ENCODE assay signal across 9 cellular contexts in the genomic region with DNA sequence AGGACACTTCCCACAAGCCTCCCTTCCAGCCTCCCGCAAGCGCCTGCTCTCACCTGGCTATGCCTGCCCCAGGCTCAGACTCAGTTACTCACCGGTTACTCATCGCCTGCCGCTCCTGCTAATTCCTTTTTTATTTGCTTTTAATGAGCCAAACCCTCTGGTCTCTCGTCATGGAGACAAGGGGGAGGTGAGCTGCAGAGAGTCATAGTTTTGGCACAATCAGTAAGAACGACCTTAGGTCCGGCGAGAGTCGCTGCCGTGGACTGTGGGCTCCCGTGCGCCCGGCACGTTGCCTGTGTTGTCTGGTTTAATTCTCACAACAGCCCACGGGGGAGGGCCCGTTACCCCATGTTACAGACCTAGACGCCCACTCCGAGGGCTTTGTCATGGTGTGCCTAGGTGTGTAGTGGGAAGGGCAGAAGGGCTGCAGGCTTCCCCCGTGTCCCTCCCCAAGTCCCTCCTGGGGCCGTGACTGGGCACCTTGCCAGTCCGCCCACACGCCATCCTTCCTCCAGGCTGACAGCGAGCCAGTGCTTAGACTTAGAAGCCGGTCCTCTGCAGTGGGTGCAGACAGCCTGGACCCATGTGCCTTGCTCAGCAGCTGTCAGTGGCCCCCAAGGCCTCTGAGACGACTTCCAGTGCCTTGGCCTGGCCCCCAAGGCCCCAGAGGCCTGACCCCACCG. TPM values are rescaled to one million over a fixed set of nuclear protein-coding genes. Genes with fewer than 3 reads are reported as not detected.
DNase-seq lines count a peak whose midpoint lies in the region; ATAC-seq, FAIRE-seq and TF ChIP-seq lines count a peak whose summit lies in the region.
"Had no signal": no experiment of that assay in that cellular context is flagged by ENCODE, and none has a peak within 500 bp of the region (broad histone marks: within the 10 kb centered on the region; RNA-seq: fewer than 3 reads in every experiment).

No MANE protein-coding gene starts in this region.

- H3K4me1 ChIP-seq in K562 (replicated peaks in 1 of 2; ENCODE audit: control insufficient read depth in 2 of 2, insufficient read depth in 2 of 2, low read length in 2 of 2): peaks cover 0 to 16% of the 10 kb centered on the region in 2 experiments; a peak in 2 of 5 replicates
- peaks cover 45% of the 10 kb centered on the region for H3K4me1 ChIP-seq in mesenchymal stem cell (ENCODE audit: control insufficient read depth, insufficient read depth, low read depth, low read length)
- no peaks in the 10 kb centered on the region for H3K4me1 ChIP-seq in colonic mucosa

- H3K14ac ChIP-seq in mesenchymal stem cell (ENCODE audit: low read length in 2 of 2): no peak overlapping the region

- TF ChIP-seq POLR2A in K562 (conservative IDR thresholded peaks at IDR 0.05): no peak

- H4K8ac ChIP-seq in mesenchymal stem cell (ENCODE audit: low read length): no peak overlapping the region

- H3K4me3 ChIP-seq in BJ (ENCODE audit: low read depth, low read length) (no peak overlapping the region), K562 (no peak overlapping the region), mesenchymal stem cell (ENCODE audit: insufficient read depth in 1 of 2, low read depth in 1 of 2, low read length in 2 of 2) (peak overlapping the region in 1 of 2 experiments; percentile 48), colonic mucosa (no peak overlapping the region)
- H3K4me3 ChIP-seq: heart left ventricle had no signal

- in situ Hi-C loops in K562 (cut with MboI): no loop called here

- H2BK5ac ChIP-seq in mesenchymal stem cell (ENCODE audit: low read depth, low read length, poor library complexity, severe bottlenecking): no peak overlapping the region

- no peak overlapping the region for H4K91ac ChIP-seq in mesenchymal stem cell (ENCODE audit: low read length)

- peak; percentile 74 for DNase-seq in BJ (ENCODE audit: low read depth)
- DNase-seq in HT1080 (ENCODE audit: low read depth): peak; percentile 96
- DNase-seq in K562 (ENCODE audit: extremely low read depth in 1 of 4, low spot score in 3 of 4): no peak
- peak; percentile 6 for DNase-seq in mesenchymal stem cell
- DNase-seq in colonic mucosa: no peak

- H3K79me1 ChIP-seq in mesenchymal stem cell (replicated peaks; ENCODE audit: low read length, poor library complexity, severe bottlenecking): peaks cover 36% of the 10 kb centered on the region

- CTCF ChIA-PET in BJ (lab: Yijun Ruan, JAX): interaction anchor here (0.7 kb wide), 1 partner anchor 8 kb away, joined by 3 read pairs; no protein-coding TSS in a partner anchor
- CTCF ChIA-PET in K562 (lab: Yijun Ruan, JAX; ENCODE audit: low intra/inter-chr PET ratio): no interaction called here

- H3K27ac ChIP-seq in K562 (ENCODE audit: extremely low read depth, low read depth, low read length): no peak overlapping the region
- no peak overlapping the region for H3K27ac ChIP-seq in mesenchymal stem cell (ENCODE audit: low read length, poor library complexity, severe bottlenecking)
- no peak overlapping the region for H3K27ac ChIP-seq in colonic mucosa
- H3K27ac ChIP-seq: heart left ventricle had no signal

- ATAC-seq in K562: no peak
- no peak for ATAC-seq in GM18502 (IDR thresholded peaks at IDR 0.05; ENCODE audit: poor library complexity, unreplicated experiment)
- ATAC-seq in HG03520 (IDR thresholded peaks at IDR 0.05; ENCODE audit: unreplicated experiment): no peak
- no peak for ATAC-seq in HG03571 (IDR thresholded peaks at IDR 0.05; ENCODE audit: unreplicated experiment)

- H3K9me3 ChIP-seq in K562 (replicated peaks; ENCODE audit: control insufficient read depth, insufficient read depth, low read depth, low read length) (no peaks in the 10 kb centered on the region), mesenchymal stem cell (ENCODE audit: control insufficient read depth, low read length) (no peaks in the 10 kb centered on the region), colonic mucosa (no peaks in the 10 kb centered on the region)

- H3K4me2 ChIP-seq in K562 (ENCODE audit: insufficient read depth, low read length): no peak overlapping the region
- peak overlapping the region; percentile 56 for H3K4me2 ChIP-seq in mesenchymal stem cell (ENCODE audit: low read length, poor library complexity, severe bottlenecking)

- TF ChIP-seq RAD21 in K562 (CRISPR knock-in tag; conservative IDR thresholded peaks at IDR 0.05 in 1 of 2, IDR thresholded peaks at IDR 0.05 in 1 of 2): no peak

- H3K4ac ChIP-seq in mesenchymal stem cell (ENCODE audit: low read depth in 1 of 2, low read length in 2 of 2): no peak overlapping the region

- H2AK5ac ChIP-seq in mesenchymal stem cell (ENCODE audit: low read length, severe bottlenecking): no peak overlapping the region

- peaks cover 6% of the 10 kb centered on the region; the same call in 1 of the 2 replicates for H4K20me1 ChIP-seq in K562 (replicated peaks; ENCODE audit: control insufficient read depth, insufficient read depth, low read length)

- WGBS in K562 (ENCODE audit: insufficient coverage, low coverage, missing lambda C conversion rate): under 1% methylated on average over 18 of the region's 27 CpGs
- 69% methylated on average over 27 of the region's 27 CpGs for WGBS in mesenchymal stem cell

- H2BK12ac ChIP-seq in mesenchymal stem cell (ENCODE audit: low read length in 2 of 2): no peak overlapping the region

- H3K23ac ChIP-seq in mesenchymal stem cell (ENCODE audit: low read length in 2 of 2): no peak overlapping the region

- TF ChIP-seq EP300 in K562 (IDR thresholded peaks at IDR 0.05; ENCODE audit: low read length): no peak

- no peaks in the 10 kb centered on the region for H3K79me2 ChIP-seq in K562 (ENCODE audit: control insufficient read depth, insufficient read depth, low read length)

- H2AFZ ChIP-seq in K562 (ENCODE audit: low read depth, low read length): no peak overlapping the region
- H2AFZ ChIP-seq in mesenchymal stem cell (ENCODE audit: low read depth, low read length): no peak overlapping the region

- H3K27me3 ChIP-seq in BJ (ENCODE audit: control insufficient read depth, insufficient read depth, low read length): peaks cover 12% of the 10 kb centered on the region
- H3K27me3 ChIP-seq in K562 (ENCODE audit: control insufficient read depth in 2 of 2, insufficient read depth in 2 of 2, low read length in 2 of 2): peaks cover 2 to 50% of the 10 kb centered on the region in 2 experiments; a peak in 2 of 5 replicates
- H3K27me3 ChIP-seq in mesenchymal stem cell (ENCODE audit: control insufficient read depth in 1 of 2, insufficient read depth in 1 of 2, low read length in 2 of 2): peaks cover 0 to 84% of the 10 kb centered on the region in 2 experiments
- H3K27me3 ChIP-seq in colonic mucosa: no peaks in the 10 kb centered on the region

- no TSS peak for BruUV-seq in K562 (replicated peaks; lab: Mats Ljungman, UMichigan)

- no peak for FAIRE-seq in K562 (lab: Jason Lieb, UNC)

- H2BK15ac ChIP-seq in mesenchymal stem cell (ENCODE audit: low read depth, poor library complexity, severe bottlenecking): no peak overlapping the region

- no peak overlapping the region for H2BK120ac ChIP-seq in mesenchymal stem cell (ENCODE audit: low read depth, low read length)

- POLR2A ChIA-PET in BJ (lab: Charles Lee) (no interaction called here), K562 (lab: Yijun Ruan, JAX) (interaction anchor here (1.1 kb wide), 1 partner anchor 12 kb away, joined by 3 read pairs; no protein-coding TSS in a partner anchor)

- H3K36me3 ChIP-seq in BJ (ENCODE audit: control insufficient read depth, insufficient read depth, low read length) (no peaks in the 10 kb centered on the region), K562 (ENCODE audit: control insufficient read depth, insufficient read depth, low read length) (no peaks in the 10 kb centered on the region), mesenchymal stem cell (ENCODE audit: control insufficient read depth in 1 of 2, insufficient read depth in 2 of 2, low read depth in 1 of 2, low read length in 2 of 2) (peaks cover 0 to 51% of the 10 kb centered on the region in 2 experiments), colonic mucosa (no peaks in the 10 kb centered on the region)
- H3K36me3 ChIP-seq: heart left ventricle had no signal

- no peak overlapping the region for H3K18ac ChIP-seq in mesenchymal stem cell (ENCODE audit: low read depth in 1 of 2, low read length in 2 of 2)

- H3K9ac ChIP-seq in K562 (ENCODE audit: insufficient read depth in 1 of 2, low read depth in 2 of 2, low read length in 2 of 2) (no peak overlapping the region), mesenchymal stem cell (ENCODE audit: low read length) (no peak overlapping the region), colonic mucosa (ENCODE audit: low read depth in 2 of 2, low read length in 2 of 2) (no peak overlapping the region)

- intact Hi-C loops in K562 (cut with micrococcal nuclease): no loop called here
- intact Hi-C loops in colonic mucosa (cut with DNase I): no loop called here

- H3K9me1 ChIP-seq in K562 (ENCODE audit: control insufficient read depth, insufficient read depth, low read length): no peaks in the 10 kb centered on the region

- TF ChIP-seq CTCF in BJ (IDR thresholded peaks at IDR 0.05; ENCODE audit: insufficient read depth, low read depth, low read length) (no peak), K562 (IDR thresholded peaks at IDR 0.05 in 2 of 3, conservative IDR thresholded peaks at IDR 0.05 in 1 of 3; ENCODE audit: insufficient read depth in 2 of 3, low read depth in 1 of 3, low read length in 3 of 3) (no peak), colonic mucosa (IDR thresholded peaks at IDR 0.05) (no peak)

RNA-seq across cellular contexts. Expression of a gene that starts 42.2 kb away (rescaled TPM):
- polyA plus RNA-seq in BJ (2011; rRNA removed) (0.04 TPM in 1 of 2 replicates, not detected in the other), K562 (2011; rRNA removed) (not detected in 2 replicates), K562 (2014; fragmentation: Illumina TruSeq; extraction: Trizol) (not detected in 2 replicates), K562 (2014; fragmentation: Nextera tagmentation; extraction: Ambion mirVana) (not detected), K562 (2014; rRNA removed) (not detected in 2 replicates)
- polyA minus RNA-seq in BJ (2011; rRNA and poly(A)+ RNA removed): not detected in 2 replicates
- 15.0 and 18.9 TPM in 2 replicates for total RNA-seq in HT1080 (2014; rRNA removed; shearing (Covaris generic))
- 22.0 and 24.5 TPM in 2 replicates for polyA plus RNA-seq in HT1080 (2015; cell fraction: cytosol; rRNA removed)
- polyA plus RNA-seq in HT1080 (2015; cell fraction: nucleus; rRNA removed): 9.9 and 12.5 TPM in 2 replicates
- total RNA-seq in K562 (2011; cell fraction: chromatin; rRNA removed; ENCODE audit: low replicate concordance): not detected in 2 replicates
- total RNA-seq in K562 (2011; cell fraction: nucleolus; rRNA removed): not detected in 2 replicates
- total RNA-seq in K562 (2011; cell fraction: nucleoplasm; rRNA removed): not detected in 2 replicates
- total RNA-seq in K562 (2014; rRNA removed) (not detected in 2 replicates), K562 (2014; rRNA removed; fragmentation: Illumina TruSeq; extraction: Trizol) (not detected in 2 replicates), K562 (2015; rRNA removed; fragmentation: Illumina TruSeq; extraction: Trizol) (not detected in 2 replicates), K562 (2021) (not detected in 2 replicates), colonic mucosa (under 1 TPM in 1 of 2 donors, not detected in 1; 0.12 TPM)
- not detected in 2 replicates for polyA plus RNA-seq in K562 (2011; cell fraction: cytosol; rRNA removed)
- not detected in 2 replicates for polyA plus RNA-seq in K562 (2011; cell fraction: nucleus; rRNA removed)
- polyA plus RNA-seq in K562 (2012): not detected in 2 replicates
- polyA minus RNA-seq in K562 (2011; rRNA and poly(A)+ RNA removed): not detected in 2 replicates
- not detected in 2 replicates for polyA minus RNA-seq in K562 (2011; cell fraction: cytosol; rRNA and poly(A)+ RNA removed)
- not detected in 2 replicates for polyA minus RNA-seq in K562 (2011; cell fraction: nucleus; rRNA and poly(A)+ RNA removed)
- not detected for polyA plus RNA-seq in mesenchymal stem cell (2013, experiment 1 of 2)
- polyA plus RNA-seq in mesenchymal stem cell (2013, experiment 2 of 2): not detected
- polyA plus RNA-seq: heart left ventricle had no signal

Comparison
In these comparisons a context has a peak if more than half of its experiments do, and no peak if none do; other contexts are left out.
1. DNase-seq: peak in BJ (single experiment), HT1080 (single experiment) and mesenchymal stem cell (single experiment); none in K562 (0 of 4) and colonic mucosa (single experiment).
2. RNA of a gene that starts 42.2 kb away (total RNA-seq): 15.0 to 18.9 TPM in HT1080; 0.12 TPM in colonic mucosa and not detected in K562; every median in the first group is over 10 times any median in the second.